2 cellular contexts compared by ENCODE assay signal in the genomic region with DNA sequence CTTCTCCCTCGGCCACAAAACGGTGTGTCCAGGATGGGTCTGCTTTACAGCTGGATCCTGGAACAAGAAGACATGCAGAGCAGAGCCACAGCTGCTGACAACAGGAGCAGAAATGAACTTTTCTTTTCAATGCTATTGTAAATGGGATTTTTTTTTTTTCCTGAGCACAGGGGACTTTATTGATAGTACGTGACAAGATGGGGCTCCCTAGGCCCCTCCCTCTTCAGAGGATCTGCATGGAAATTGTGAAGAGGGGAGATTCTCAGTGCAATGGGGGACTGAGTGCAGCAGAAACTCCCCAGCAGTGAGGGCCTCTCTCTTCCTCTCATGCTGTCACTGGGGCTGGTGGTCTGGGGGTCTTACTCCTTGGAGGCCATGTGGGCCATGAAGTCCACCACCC.
TF ChIP-seq lines count a peak whose summit lies in the region.

No MANE protein-coding gene starts in this region.

TF ChIP-seq in GM23338, 12 proteins besides CTCF, POLR2A, EP300 and RAD21 (continued from another document):
- TF ChIP-seq ZNF114 (CRISPR knock-in tag; IDR thresholded peaks at IDR 0.05) (no peak), NANOG (IDR thresholded peaks at IDR 0.05; ENCODE audit: borderline replicate concordance) (no peak)

TF ChIP-seq in WTC11, 78 proteins besides CTCF, POLR2A, EP300 and RAD21 (continued from another document):
- TF ChIP-seq, protein P1, sequence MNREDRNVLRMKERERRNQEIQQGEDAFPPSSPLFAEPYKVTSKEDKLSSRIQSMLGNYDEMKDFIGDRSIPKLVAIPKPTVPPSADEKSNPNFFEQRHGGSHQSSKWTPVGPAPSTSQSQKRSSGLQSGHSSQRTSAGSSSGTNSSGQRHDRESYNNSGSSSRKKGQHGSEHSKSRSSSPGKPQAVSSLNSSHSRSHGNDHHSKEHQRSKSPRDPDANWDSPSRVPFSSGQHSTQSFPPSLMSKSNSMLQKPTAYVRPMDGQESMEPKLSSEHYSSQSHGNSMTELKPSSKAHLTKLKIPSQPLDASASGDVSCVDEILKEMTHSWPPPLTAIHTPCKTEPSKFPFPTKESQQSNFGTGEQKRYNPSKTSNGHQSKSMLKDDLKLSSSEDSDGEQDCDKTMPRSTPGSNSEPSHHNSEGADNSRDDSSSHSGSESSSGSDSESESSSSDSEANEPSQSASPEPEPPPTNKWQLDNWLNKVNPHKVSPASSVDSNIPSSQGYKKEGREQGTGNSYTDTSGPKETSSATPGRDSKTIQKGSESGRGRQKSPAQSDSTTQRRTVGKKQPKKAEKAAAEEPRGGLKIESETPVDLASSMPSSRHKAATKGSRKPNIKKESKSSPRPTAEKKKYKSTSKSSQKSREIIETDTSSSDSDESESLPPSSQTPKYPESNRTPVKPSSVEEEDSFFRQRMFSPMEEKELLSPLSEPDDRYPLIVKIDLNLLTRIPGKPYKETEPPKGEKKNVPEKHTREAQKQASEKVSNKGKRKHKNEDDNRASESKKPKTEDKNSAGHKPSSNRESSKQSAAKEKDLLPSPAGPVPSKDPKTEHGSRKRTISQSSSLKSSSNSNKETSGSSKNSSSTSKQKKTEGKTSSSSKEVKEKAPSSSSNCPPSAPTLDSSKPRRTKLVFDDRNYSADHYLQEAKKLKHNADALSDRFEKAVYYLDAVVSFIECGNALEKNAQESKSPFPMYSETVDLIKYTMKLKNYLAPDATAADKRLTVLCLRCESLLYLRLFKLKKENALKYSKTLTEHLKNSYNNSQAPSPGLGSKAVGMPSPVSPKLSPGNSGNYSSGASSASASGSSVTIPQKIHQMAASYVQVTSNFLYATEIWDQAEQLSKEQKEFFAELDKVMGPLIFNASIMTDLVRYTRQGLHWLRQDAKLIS (CRISPR knock-in tag; IDR thresholded peaks at IDR 0.05; ENCODE audit: borderline replicate concordance) = no peak
- TF ChIP-seq SMAD3 (CRISPR knock-in tag; IDR thresholded peaks at IDR 0.05; ENCODE audit: borderline replicate concordance) = no peak
